Comparison of ENCODE assay signal across 27 cellular contexts in the genomic region with DNA sequence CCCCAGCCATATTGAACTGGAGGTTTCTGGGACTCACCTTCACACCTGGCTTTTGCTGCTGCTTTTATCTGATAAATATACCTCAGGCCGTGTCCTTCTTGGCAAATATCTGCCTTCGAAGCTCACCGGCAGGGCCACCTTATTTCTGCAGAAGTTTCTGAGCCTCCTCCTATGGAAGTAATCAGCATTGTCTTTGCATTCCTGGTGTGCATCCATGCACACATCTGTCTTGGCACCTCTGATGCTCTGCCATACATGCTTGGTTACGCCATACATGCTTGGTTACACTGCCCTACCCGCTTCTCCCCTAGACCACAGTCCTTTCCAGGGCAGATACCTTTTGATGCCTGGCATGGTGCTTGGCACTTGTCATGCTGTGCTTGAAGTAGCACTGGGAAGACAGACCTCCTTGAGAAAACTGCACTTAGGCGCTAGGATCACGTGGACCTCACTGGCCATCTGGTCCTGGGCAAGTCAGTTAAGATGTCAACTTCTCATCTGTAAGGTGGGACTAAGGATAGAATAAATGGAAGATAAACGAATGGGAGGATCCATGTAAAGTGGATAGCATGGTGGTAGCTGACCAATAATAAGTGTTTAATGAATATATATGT.
"Had no signal": no experiment of that assay in that cellular context is flagged by ENCODE, and none has a peak within 500 bp of the region (broad histone marks: within the 10 kb centered on the region; RNA-seq: fewer than 3 reads in every experiment).

No MANE protein-coding gene starts in this region.

- H3K27ac Mint-ChIP-seq: activated CD8-positive, alpha-beta T cell treated with anti-CD3 and anti-CD28 coated beads for 36 hours; activated naive CD4-positive, alpha-beta T cell treated with anti-CD3 and anti-CD28 coated beads, Interleukin-2, amount 50 U/mL, for 24 hours; activated T-helper 1 cell treated with anti-CD3 and anti-CD28 coated beads, Interleukin-12 subunit alpha, Interleukin-12 subunit beta, Interleukin-2, Interleukin-4 antibody, amounts not matched to agents 30 ng/mL and 10 ng/mL and 1 ng/mL, durations not matched to agents 14 hours and 24 hours and 36 hours had no signal

- H3K27ac ChIP-seq: brain microvascular endothelial cell, cardiac muscle cell, SK-N-MC, VCaP had no signal

- ATAC-seq: activated CD8-positive, alpha-beta T cell treated with anti-CD3 and anti-CD28 coated beads for 36 hours; Panc1; Right ventricle myocardium inferior had no signal

- H3K9me3 ChIP-seq: MG63 had no signal

- H3K36me3 ChIP-seq: cardiac muscle cell had no signal

- H3K4me1 Mint-ChIP-seq: activated naive CD4-positive, alpha-beta T cell treated with anti-CD3 and anti-CD28 coated beads, Interleukin-2, amount 50 U/mL, for 24 hours had no signal

- H3K27me3 ChIP-seq: brain microvascular endothelial cell, cardiac muscle cell, MG63 had no signal

- H3K9me3 Mint-ChIP-seq: activated CD8-positive, alpha-beta T cell treated with anti-CD3 and anti-CD28 coated beads for 36 hours; activated naive CD4-positive, alpha-beta T cell treated with anti-CD3 and anti-CD28 coated beads, Interleukin-2, amount 50 U/mL, for 24 hours; activated T-helper 1 cell treated with anti-CD3 and anti-CD28 coated beads, Interleukin-12 subunit alpha, Interleukin-12 subunit beta, Interleukin-2, Interleukin-4 antibody, amounts not matched to agents 30 ng/mL and 10 ng/mL and 1 ng/mL, durations not matched to agents 14 hours and 24 hours and 36 hours had no signal

- H3K4me3 ChIP-seq: cardiac muscle cell, MG63, SK-N-MC had no signal

- H3K27me3 Mint-ChIP-seq: activated CD8-positive, alpha-beta T cell treated with anti-CD3 and anti-CD28 coated beads for 36 hours; activated naive CD4-positive, alpha-beta T cell treated with anti-CD3 and anti-CD28 coated beads, Interleukin-2, amount 50 U/mL, for 24 hours had no signal

- DNase-seq: activated CD4-positive, CD25-positive, alpha-beta regulatory T cell; activated CD8-positive, alpha-beta memory T cell treated with anti-CD3 and anti-CD28 coated beads, Interleukin-2, amount 50 U/mL, for 4 hours; activated CD8-positive, alpha-beta T cell treated with anti-CD3 and anti-CD28 coated beads for 36 hours; activated effector memory CD4-positive, alpha-beta T cell treated with Interleukin-2 at 50 U/mL for 16 hours; activated naive CD4-positive, alpha-beta T cell; activated T-cell treated with anti-CD3 and anti-CD28 coated beads, Interleukin-2, amount 50 U/mL, for 1 hour; amygdala; brain microvascular endothelial cell; MG63; MV-4-11; NCI-H1092 treated with DMSO at 0.1 percent for 48 hours; NCI-H1436; NCI-H1694 treated with DMSO at 0.1 percent for 48 hours; NCI-H2081; NCI-H510A treated with DMSO at 0.1 percent for 48 hours; NCI-H69; NK-92 treated with Interleukin-12 subunit alpha and Interleukin-12 subunit beta, amount 100 ng/mL, for 24 hours; OCI-M1; RPMI8226; T-helper 1 cell had no signal

- H3K4me3 Mint-ChIP-seq: activated CD8-positive, alpha-beta T cell treated with anti-CD3 and anti-CD28 coated beads for 36 hours; activated naive CD4-positive, alpha-beta T cell treated with anti-CD3 and anti-CD28 coated beads, Interleukin-2, amount 50 U/mL, for 24 hours; activated T-helper 1 cell treated with anti-CD3 and anti-CD28 coated beads, Interleukin-12 subunit alpha, Interleukin-12 subunit beta, Interleukin-2, Interleukin-4 antibody, amounts not matched to agents 30 ng/mL and 10 ng/mL and 1 ng/mL, durations not matched to agents 14 hours and 24 hours and 36 hours had no signal
